In genomic region chr7:157276731-157277562, GRCh38 we compare ENCODE assay signal across 8 cellular contexts. TPM values are rescaled to one million over a fixed set of nuclear protein-coding genes. Genes with fewer than 3 reads are reported as not detected.
DNase-seq lines count a peak whose midpoint lies in the region; ATAC-seq and TF ChIP-seq lines count a peak whose summit lies in the region.

No MANE protein-coding gene starts in this region.

- H3K4me3 ChIP-seq in mesodermal cell (ENCODE audit: extremely low read depth, insufficient read depth, low read length, poor library complexity, severe bottlenecking): no peak overlapping the region

- POLR2A ChIA-PET in activated CD8-positive, alpha-beta T cell treated with anti-CD3 and anti-CD28 coated beads for 36 hours (lab: Charles Lee): no interaction called here

- peaks cover 17% of the 10 kb centered on the region for H3K4me1 Mint-ChIP-seq in activated CD8-positive, alpha-beta T cell treated with anti-CD3 and anti-CD28 coated beads for 36 hours (ENCODE audit: low read depth)

- H3K27ac ChIP-seq in mesodermal cell (ENCODE audit: low read depth, low read length, severe bottlenecking): peak overlapping the region; percentile 3

- no peaks in the 10 kb centered on the region for H3K9me3 Mint-ChIP-seq in activated CD8-positive, alpha-beta T cell treated with anti-CD3 and anti-CD28 coated beads for 36 hours

- no peak for TF ChIP-seq CTCF in activated CD8-positive, alpha-beta T cell treated with anti-CD3 and anti-CD28 coated beads for 36 hours (IDR thresholded peaks at IDR 0.05)

- no peaks in the 10 kb centered on the region for H3K36me3 Mint-ChIP-seq in activated CD8-positive, alpha-beta T cell treated with anti-CD3 and anti-CD28 coated beads for 36 hours (ENCODE audit: low read depth)

- DNase-seq in DMS 273 treated with DMSO at 0.1 percent for 48 hours (lab: John Stamatoyannopoulos, UW) (peak; percentile 71), Kasumi-1 (lab: John Stamatoyannopoulos, UW) (peak; percentile 41 to 61)
- DNase-seq in activated CD8-positive, alpha-beta T cell treated with anti-CD3 and anti-CD28 coated beads for 36 hours: peak; percentile 33
- no peak for DNase-seq in stimulated activated CD8-positive, alpha-beta memory T cell treated with anti-CD3 and anti-CD28 coated beads, Interleukin-4, amount 100 ng/mL, for 48 hours

- H3K4me1 ChIP-seq in mesodermal cell (ENCODE audit: control insufficient read depth, insufficient read depth, low read length, poor library complexity, severe bottlenecking): peaks cover 13% of the 10 kb centered on the region

- H3K27me3 Mint-ChIP-seq in activated CD8-positive, alpha-beta T cell treated with anti-CD3 and anti-CD28 coated beads for 36 hours: peaks cover 10% of the 10 kb centered on the region

- WGBS in mesodermal cell (ENCODE audit: insufficient coverage in 2 of 2), 2 experiments: 85 to 94% methylated on average over 20 to 21 of the region's 21 CpGs

- CTCF ChIA-PET in activated CD8-positive, alpha-beta T cell treated with anti-CD3 and anti-CD28 coated beads for 36 hours (lab: Charles Lee): no interaction called here

- intact Hi-C loops in activated CD8-positive, alpha-beta T cell treated with anti-CD3 and anti-CD28 coated beads for 36 hours (cut with micrococcal nuclease): no loop called here

- peak overlapping the region; percentile 42 for H3K27ac Mint-ChIP-seq in activated CD8-positive, alpha-beta T cell treated with anti-CD3 and anti-CD28 coated beads for 36 hours

- H3K36me3 ChIP-seq in mesodermal cell (ENCODE audit: control insufficient read depth, insufficient read depth, low read length): peaks cover 6% of the 10 kb centered on the region

- peak; percentile 52 for ATAC-seq in activated CD8-positive, alpha-beta T cell treated with anti-CD3 and anti-CD28 coated beads for 36 hours
- ATAC-seq in HG03432 (IDR thresholded peaks at IDR 0.05; ENCODE audit: unreplicated experiment): no peak
- ATAC-seq in GM18502 (IDR thresholded peaks at IDR 0.05; ENCODE audit: poor library complexity, unreplicated experiment): no peak
- ATAC-seq in GM21390 (IDR thresholded peaks at IDR 0.05; ENCODE audit: unreplicated experiment): no peak

- H3K9me3 ChIP-seq in mesodermal cell (ENCODE audit: control insufficient read depth, low read length): no peaks in the 10 kb centered on the region

- no peak overlapping the region for H3K4me3 Mint-ChIP-seq in activated CD8-positive, alpha-beta T cell treated with anti-CD3 and anti-CD28 coated beads for 36 hours

RNA-seq across cellular contexts. Expression of gene DNAJB6, which starts 59.9 kb away (rescaled TPM):
- total RNA-seq in activated CD8-positive, alpha-beta T cell treated with anti-CD3 and anti-CD28 coated beads for 36 hours: 10 to 100 TPM; 67.8 to 80.6 TPM
- polyA plus RNA-seq in mesodermal cell (2013, experiment 1 of 2): 126 TPM
- polyA plus RNA-seq in mesodermal cell (2013, experiment 2 of 2): 132 TPM
